8 cellular contexts compared by ENCODE assay signal in genomic region chr19:36139473-36140288, GRCh38. TPM values are rescaled to one million over a fixed set of nuclear protein-coding genes. Genes with fewer than 3 reads are reported as not detected.
DNase-seq lines count a peak whose midpoint lies in the region; ATAC-seq, FAIRE-seq and TF ChIP-seq lines count a peak whose summit lies in the region.

TSS of gene CAPNS1 (plus strand) at chr19:36140066. CDS start at chr19:36141012, 946 bp downstream.

- H3K9me3 Mint-ChIP-seq in Calu3 (ENCODE audit: low read depth, unreplicated experiment): peaks cover 3% of the 10 kb centered on the region

- ATAC-seq in GM21381 (IDR thresholded peaks at IDR 0.05; ENCODE audit: unreplicated experiment): peak; percentile 84

- intact Hi-C loops in Calu3 (cut with micrococcal nuclease; ENCODE audit: unreplicated experiment): no loop called here

- no peaks in the 10 kb centered on the region for H3K27me3 ChIP-seq in NT2/D1 (ENCODE audit: insufficient read depth, insufficient read length)

- FAIRE-seq in endometrium (lab: Jason Lieb, UNC): peak; percentile 46

- H3K4me3 Mint-ChIP-seq in Calu3 (ENCODE audit: low read depth, unreplicated experiment): peak within 1 kb of the TSS; percentile 95

- H3K4me1 ChIP-seq in NT2/D1 (ENCODE audit: insufficient read depth, insufficient read length): peaks cover 4% of the 10 kb centered on the region

- peak; percentile 20 for TF ChIP-seq CTCF in Calu3 (IDR thresholded peaks at IDR 0.05; ENCODE audit: unreplicated experiment)

- H3K27me3 Mint-ChIP-seq in Calu3 (ENCODE audit: unreplicated experiment): no peaks in the 10 kb centered on the region

- H3K9ac ChIP-seq in NT2/D1 (ENCODE audit: insufficient read length, low read depth): peak within 1 kb of the TSS; percentile 96

- DNase-seq in Calu3 (peak; percentile 99), HUDEP-2 (lab: John Stamatoyannopoulos, UW; ENCODE audit: unreplicated experiment in 76 of 76) (peak; percentile 45 to 99 (median 95)), NT2/D1 (ENCODE audit: low read depth, low spot score) (peak; percentile 92), middle frontal gyrus (ENCODE audit: extremely low spot score, low spot score) (peak; percentile 96)
- peak; percentile 73 for DNase-seq in activated CD8-positive, alpha-beta memory T cell treated with anti-CD3 and anti-CD28 coated beads, Interleukin-2, amount 50 U/mL, for 1 hour (ENCODE audit: extremely low read depth)
- DNase-seq in stimulated activated CD8-positive, alpha-beta memory T cell treated with anti-CD3 and anti-CD28 coated beads, Interleukin-2, amount 100 ng/mL, for 48 hours (ENCODE audit: low read depth in 2 of 2): peak; percentile 93 to 95

- peaks cover 27% of the 10 kb centered on the region for H3K36me3 ChIP-seq in NT2/D1 (ENCODE audit: insufficient read depth, insufficient read length, low read length)

- H3K27ac Mint-ChIP-seq in Calu3 (ENCODE audit: unreplicated experiment): peak within 1 kb of the TSS; percentile 99

- H3K4me3 ChIP-seq in NT2/D1 (ENCODE audit: insufficient read length, low read depth): peak within 1 kb of the TSS; percentile 77

- CTCF ChIA-PET in Calu3 (lab: Charles Lee): interaction anchor here (1.5 kb wide), 1 partner anchor 12 kb away, joined by 9 read pairs; no protein-coding TSS in a partner anchor

- H3K4me1 Mint-ChIP-seq in Calu3 (ENCODE audit: low read depth, unreplicated experiment): peaks cover 37% of the 10 kb centered on the region

- peaks cover 78% of the 10 kb centered on the region for H3K36me3 Mint-ChIP-seq in Calu3 (ENCODE audit: insufficient read depth, unreplicated experiment)

- BruUV-seq in Calu3 (replicated peaks; lab: Mats Ljungman, UMichigan): no TSS peak

- H3K9me3 ChIP-seq in NT2/D1 (ENCODE audit: insufficient read depth, low read length): no peaks in the 10 kb centered on the region

RNA-seq across cellular contexts. Expression of gene CAPNS1, which starts in this region (rescaled TPM):
- 823 and 894 TPM in 2 replicates for total RNA-seq in Calu3 (2022)

Comparison
In these comparisons a context has a peak if more than half of its experiments do, and no peak if none do; other contexts are left out.
1. Peak in every context shown above with its lines: DNase-seq, ATAC-seq and H3K4me3 ChIP-seq.